In genomic region chr1:68269637-68270430, GRCh38 we compare ENCODE assay signal across 15 cellular contexts. TPM values are rescaled to one million over a fixed set of nuclear protein-coding genes. Genes with fewer than 3 reads are reported as not detected.
DNase-seq lines count a peak whose midpoint lies in the region; ATAC-seq and TF ChIP-seq lines count a peak whose summit lies in the region.
"Had no signal": no experiment of that assay in that cellular context is flagged by ENCODE, and none has a peak within 500 bp of the region (broad histone marks: within the 10 kb centered on the region; RNA-seq: fewer than 3 reads in every experiment).

No MANE protein-coding gene starts in this region.

- no peak overlapping the region for H3K4me3 ChIP-seq in HCT116 (replicated peaks in 1 of 2; ENCODE audit: low read depth in 1 of 2, low read length in 2 of 2)
- H3K4me3 ChIP-seq in SJSA1 = no peak overlapping the region
- H3K4me3 ChIP-seq in fibroblast of pulmonary artery (replicated peaks; ENCODE audit: low read depth, low read length) = no peak overlapping the region
- H3K4me3 ChIP-seq in skeletal muscle satellite cell (ENCODE audit: low read length) = no peak overlapping the region
- H3K4me3 ChIP-seq: K562, lung, tibial nerve had no signal

- CTCF ChIA-PET in HCT116 (lab: Charles Lee) = no interaction called here

- no peaks in the 10 kb centered on the region for H3K79me2 ChIP-seq in HCT116 (ENCODE audit: insufficient read depth, low read length)

- TF ChIP-seq RAD21 in HCT116 (IDR thresholded peaks at IDR 0.05; ENCODE audit: low read depth) = no peak

- RAD21 ChIA-PET in HCT116 (lab: Charles Lee; ENCODE audit: low non-redundant PET in 1 of 2, low total read pairs in 2 of 2, uncharacterized antibody in 2 of 2, unreplicated experiment in 2 of 2) = no interaction called here

- no peaks in the 10 kb centered on the region for H3K9me3 ChIP-seq in HCT116 (ENCODE audit: control insufficient read depth in 1 of 2, insufficient read depth in 1 of 2, low read depth in 1 of 2, low read length in 2 of 2)
- H3K9me3 ChIP-seq in SJSA1 (replicated peaks) = no peaks in the 10 kb centered on the region
- H3K9me3 ChIP-seq in skeletal muscle satellite cell (replicated peaks; ENCODE audit: low read length) = no peaks in the 10 kb centered on the region
- H3K9me3 ChIP-seq: tibial nerve had no signal

- TF ChIP-seq CTCF in HCT116 (IDR thresholded peaks at IDR 0.05 in 2 of 3, conservative IDR thresholded peaks at IDR 0.05 in 1 of 3; ENCODE audit: borderline replicate concordance in 1 of 3, insufficient read depth in 1 of 3, low read depth in 2 of 3, low read length in 2 of 3) (no peak), fibroblast of pulmonary artery (IDR thresholded peaks at IDR 0.05; ENCODE audit: low read length, missing control alignments) (no peak)

- H3K9me2 ChIP-seq in HCT116 (ENCODE audit: insufficient read depth) = no peaks in the 10 kb centered on the region

- no peak for TF ChIP-seq POLR2A in HCT116 (IDR thresholded peaks at IDR 0.05; ENCODE audit: borderline replicate concordance, extremely low read depth, insufficient read depth, insufficient read length)

- peak overlapping the region; percentile 27 for H2AFZ ChIP-seq in HCT116 (ENCODE audit: low read depth, low read length, poor library complexity, severe bottlenecking)

- no TSS peak for BruUV-seq in HCT116 (replicated peaks; lab: Mats Ljungman, UMichigan)

- H3K36me3 ChIP-seq in HCT116 (ENCODE audit: control insufficient read depth in 1 of 2, insufficient read depth in 2 of 2, low read length in 2 of 2) = no peaks in the 10 kb centered on the region
- H3K36me3 ChIP-seq in SJSA1 = no peaks in the 10 kb centered on the region
- no peaks in the 10 kb centered on the region for H3K36me3 ChIP-seq in skeletal muscle satellite cell (ENCODE audit: insufficient read depth, low read length)
- H3K36me3 ChIP-seq: tibial nerve had no signal

- DNase-seq in HCT116 (ENCODE audit: low read depth, low spot score) = peak; percentile 33
- peak; percentile 48 to 72 for DNase-seq in SJSA1 (ENCODE audit: low read depth in 1 of 2, low spot score in 2 of 2)
- peak; percentile 36 for DNase-seq in fibroblast of pulmonary artery (ENCODE audit: low read depth)
- no peak for DNase-seq in occipital lobe (lab: John Stamatoyannopoulos, UW)
- DNase-seq: cortex of kidney, NCI-H2029 treated with DMSO at 0.1 percent for 48 hours, nucleus accumbens had no signal

- intact Hi-C loops in HCT116 (cut with micrococcal nuclease) = no loop called here

- ATAC-seq in HCT116 (peak; percentile 99), HG03439 (IDR thresholded peaks at IDR 0.05; ENCODE audit: unreplicated experiment) (no peak), HG03378 (IDR thresholded peaks at IDR 0.05; ENCODE audit: unreplicated experiment) (no peak), GM21447 (IDR thresholded peaks at IDR 0.05; ENCODE audit: unreplicated experiment) (no peak)
- ATAC-seq: K562 had no signal

- H3K4me2 ChIP-seq in HCT116 (ENCODE audit: low read length) (peak overlapping the region; percentile 62), skeletal muscle satellite cell (ENCODE audit: low read length) (peak overlapping the region; percentile 33)

- H4K20me1 ChIP-seq in HCT116 (ENCODE audit: insufficient read depth) = no peaks in the 10 kb centered on the region

- POLR2A ChIA-PET in HCT116 (lab: Charles Lee) = no interaction called here

- H3K27me3 ChIP-seq in HCT116 (ENCODE audit: insufficient read depth, low read length) = no peaks in the 10 kb centered on the region
- H3K27me3 ChIP-seq in SJSA1 (replicated peaks) = no peaks in the 10 kb centered on the region; the same call in 1 of the 2 replicates
- H3K27me3 ChIP-seq in skeletal muscle satellite cell (ENCODE audit: control insufficient read depth, insufficient read depth, low read length) = no peaks in the 10 kb centered on the region
- H3K27me3 ChIP-seq: tibial nerve had no signal

- peaks cover 10 to 20% of the 10 kb centered on the region in 2 experiments for H3K4me1 ChIP-seq in HCT116 (ENCODE audit: control insufficient read depth in 1 of 2, insufficient read depth in 2 of 2, low read length in 2 of 2)
- H3K4me1 ChIP-seq in SJSA1 (replicated peaks) = peaks cover 13% of the 10 kb centered on the region
- peaks cover 19% of the 10 kb centered on the region for H3K4me1 ChIP-seq in skeletal muscle satellite cell (ENCODE audit: control insufficient read depth, insufficient read depth, low read length)
- H3K4me1 ChIP-seq: tibial nerve had no signal

- no peak overlapping the region for H3K9ac ChIP-seq in HCT116 (ENCODE audit: low read length)
- H3K9ac ChIP-seq in skeletal muscle satellite cell (ENCODE audit: low read depth, low read length) = no peak overlapping the region

- H3K27ac ChIP-seq in HCT116 (ENCODE audit: low read depth, low read length) (no peak overlapping the region), SJSA1 (no peak overlapping the region)
- H3K27ac ChIP-seq: tibial nerve had no signal

TF ChIP-seq in HCT116, 20 proteins besides CTCF, POLR2A, EP300 and RAD21:
- TF ChIP-seq EZH2phosphoT487 (IDR thresholded peaks at IDR 0.05; ENCODE audit: borderline replicate concordance) (no peak), JUND (IDR thresholded peaks at IDR 0.05) (peak; percentile 56), CBX3 (IDR thresholded peaks at IDR 0.05; ENCODE audit: low read depth) (peak; percentile 76), SIN3A (IDR thresholded peaks at IDR 0.05; ENCODE audit: low read depth) (no peak)

RNA-seq across cellular contexts. Expression of gene WLS, which starts 37.5 kb away (rescaled TPM):
- total RNA-seq in HCT116 (2021; ENCODE audit: unreplicated experiment) = 38.0 TPM
- 33.8 and 41.7 TPM in 2 replicates for polyA plus RNA-seq in HCT116 (2012)
- total RNA-seq in SJSA1 (2014; rRNA removed; shearing (Covaris generic)) = 18.6 and 26.7 TPM in 2 replicates
- total RNA-seq in skeletal muscle satellite cell (2012; rRNA removed) = 66.4 and 80.2 TPM in 2 replicates
- 29.2 TPM for total RNA-seq in occipital lobe
- total RNA-seq: T-helper 1 cell treated with Interleukin-12 subunit alpha and Interleukin-12 subunit beta and Interleukin-4 antibody, amounts not matched to agents 30 ng/mL and 1 ng/mL, for 36 hours had no signal
- polyA plus RNA-seq: K562 had no signal
